18 cellular contexts compared by ENCODE assay signal in the genomic region with DNA sequence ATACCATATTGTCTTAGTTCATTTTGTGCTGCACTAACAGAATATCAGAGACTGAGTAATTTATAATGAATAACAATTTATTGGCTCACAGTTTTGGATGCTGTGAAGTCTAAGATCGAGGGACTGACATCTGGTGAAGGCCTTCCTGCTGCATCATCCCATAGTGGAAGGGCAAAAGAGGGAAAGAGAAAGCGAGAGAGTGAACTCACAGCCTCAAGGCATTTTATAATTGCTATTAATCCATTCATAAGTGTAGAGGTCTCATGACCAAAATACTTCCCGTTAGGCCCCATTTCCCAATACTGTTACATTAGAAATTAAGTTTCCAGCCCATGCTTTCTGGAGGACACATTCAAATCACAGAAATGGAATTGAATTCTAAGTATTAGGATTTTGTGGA.
A peak's percentile ranks its signal among the peaks of the same experiment; 100 is the strongest.
DNase-seq lines count a peak whose midpoint lies in the region; ATAC-seq and TF ChIP-seq lines count a peak whose summit lies in the region.
"Had no signal": no experiment of that assay in that cellular context is flagged by ENCODE, and none has a peak within 500 bp of the region (broad histone marks: within the 10 kb centered on the region; RNA-seq: fewer than 3 reads in every experiment).

No MANE protein-coding gene starts in this region.

- H3K27ac ChIP-seq in mesendoderm (ENCODE audit: low read depth, low read length) = no peak overlapping the region
- H3K27ac ChIP-seq in SJCRH30 = no peak overlapping the region
- H3K27ac ChIP-seq: A549, GM23248 had no signal

- H3K36me3 ChIP-seq in mesendoderm (ENCODE audit: control insufficient read depth, insufficient read depth, low read length) (no peaks in the 10 kb centered on the region), SJCRH30 (no peaks in the 10 kb centered on the region), HAP-1 (replicated peaks) (no peaks in the 10 kb centered on the region)

- H3K18ac ChIP-seq in mesendoderm (ENCODE audit: low read length) = no peak overlapping the region

- no peak for ATAC-seq in GM18873 (IDR thresholded peaks at IDR 0.05; ENCODE audit: low FRiP score, unreplicated experiment)
- ATAC-seq in HG03135 (IDR thresholded peaks at IDR 0.05; ENCODE audit: unreplicated experiment) = no peak
- ATAC-seq: A549, HCT116 had no signal

- H4K5ac ChIP-seq in mesendoderm (ENCODE audit: low read length) = no peak overlapping the region

- H4K8ac ChIP-seq in mesendoderm (ENCODE audit: low read depth, low read length) = no peak overlapping the region

- no peak overlapping the region for H2AK5ac ChIP-seq in mesendoderm (ENCODE audit: low read length)

- H2BK15ac ChIP-seq in mesendoderm (replicated peaks; ENCODE audit: low read depth) = no peak overlapping the region

- H3K79me1 ChIP-seq in mesendoderm (ENCODE audit: low read length) = no peaks in the 10 kb centered on the region

- H3K23ac ChIP-seq in mesendoderm (ENCODE audit: low read length) = no peak overlapping the region

- no peaks in the 10 kb centered on the region for H3K4me1 ChIP-seq in mesendoderm (ENCODE audit: control insufficient read depth, low read depth, low read length)
- peaks cover 12% of the 10 kb centered on the region for H3K4me1 ChIP-seq in SJCRH30
- H3K4me1 ChIP-seq in HAP-1 = no peaks in the 10 kb centered on the region
- H3K4me1 ChIP-seq: A549 had no signal

- WGBS in mesendoderm (ENCODE audit: extremely low coverage, insufficient coverage, low lambda C conversion rate) = no CpG with 5 or more reads among the region's 3 CpGs

- H3K27me3 ChIP-seq in mesendoderm (ENCODE audit: insufficient read depth, low read length, poor library complexity) (no peaks in the 10 kb centered on the region), SJCRH30 (no peaks in the 10 kb centered on the region), HAP-1 (ENCODE audit: low read depth) (no peaks in the 10 kb centered on the region)

- H3K79me2 ChIP-seq in mesendoderm (ENCODE audit: control insufficient read depth, insufficient read depth, low read length) = no peaks in the 10 kb centered on the region

- H3K9me3 ChIP-seq in SJCRH30 (replicated peaks) (no peaks in the 10 kb centered on the region), HAP-1 (no peaks in the 10 kb centered on the region)
- H3K9me3 ChIP-seq: A549 had no signal

- H3K56ac ChIP-seq in mesendoderm (ENCODE audit: low read length) = no peak overlapping the region

- peaks cover 2% of the 10 kb centered on the region for H3K27me3 Mint-ChIP-seq in endothelial cell (ENCODE audit: unreplicated experiment)
- H3K27me3 Mint-ChIP-seq: CD4-positive, alpha-beta memory T cell had no signal

- H3K4me3 Mint-ChIP-seq in endothelial cell (ENCODE audit: unreplicated experiment) = no peak overlapping the region
- H3K4me3 Mint-ChIP-seq: CD4-positive, alpha-beta memory T cell had no signal

- peak overlapping the region; percentile 45 for H2BK120ac ChIP-seq in mesendoderm (ENCODE audit: low read depth, low read length)

- H2BK5ac ChIP-seq in mesendoderm (ENCODE audit: low read length) = no peak overlapping the region

- H3K4me3 ChIP-seq in mesendoderm (ENCODE audit: low read length) (no peak overlapping the region), SJCRH30 (no peak overlapping the region), HAP-1 (no peak overlapping the region)
- H3K4me3 ChIP-seq: A549, GM23248 had no signal

- peak; percentile 27 for DNase-seq in ELR (ENCODE audit: low read depth)
- no peak for DNase-seq in endothelial cell (ENCODE audit: low spot score)
- no peak for DNase-seq in mesendoderm
- no peak for DNase-seq in SJCRH30
- DNase-seq in HAP-1 (ENCODE audit: low spot score in 2 of 2) = no peak
- DNase-seq: 8988T; C1 segment of cervical spinal cord; Calu3; CD4-positive, alpha-beta memory T cell; COR-L47; DMS53; DMS79 treated with DMSO at 0.1 percent for 48 hours; GM23248; H7 had no signal

- H3K9me3 Mint-ChIP-seq in endothelial cell (ENCODE audit: unreplicated experiment) = no peaks in the 10 kb centered on the region

- in situ Hi-C loops in HAP-1 (cut with MboI; ENCODE audit: low sequenced_read_pairs) = no loop called here

- no peak overlapping the region for H3K4me2 ChIP-seq in mesendoderm (ENCODE audit: low read length)
- H3K4me2 ChIP-seq: A549 had no signal

- TF ChIP-seq CTCF in endothelial cell (IDR thresholded peaks at IDR 0.05; ENCODE audit: unreplicated experiment) = no peak

- H3K9ac ChIP-seq in mesendoderm (ENCODE audit: low read length) = no peak overlapping the region
- H3K9ac ChIP-seq: GM23248 had no signal

- H3K36me3 Mint-ChIP-seq in endothelial cell (ENCODE audit: low read depth, unreplicated experiment) = no peaks in the 10 kb centered on the region
- H3K36me3 Mint-ChIP-seq: CD4-positive, alpha-beta memory T cell had no signal

- peak overlapping the region; percentile 88 for H3K27ac Mint-ChIP-seq in endothelial cell (ENCODE audit: unreplicated experiment)
- H3K27ac Mint-ChIP-seq: CD4-positive, alpha-beta memory T cell had no signal

- H3K4ac ChIP-seq in mesendoderm (ENCODE audit: low read depth, low read length) = no peak overlapping the region

- H3K4me1 Mint-ChIP-seq in endothelial cell (ENCODE audit: unreplicated experiment) = peaks cover 36% of the 10 kb centered on the region
